18 cellular contexts compared by ENCODE assay signal in genomic region chr4:7570156-7570778, GRCh38.
"Had no signal": no experiment of that assay in that cellular context is flagged by ENCODE, and none has a peak within 500 bp of the region (broad histone marks: within the 10 kb centered on the region; RNA-seq: fewer than 3 reads in every experiment).

No MANE protein-coding gene starts in this region.

- H3K27me3 ChIP-seq: esophagus muscularis mucosa, gastroesophageal sphincter, sigmoid colon, transverse colon had no signal

- DNase-seq: effector memory CD4-positive, alpha-beta T cell; kidney glomerular epithelial cell; mesendoderm; naive B cell; psoas muscle; sigmoid colon; stimulated activated CD4-positive, alpha-beta T cell treated with anti-CD3 and anti-CD28 coated beads, Interleukin-2, amount 100 ng/mL, for 24 hours; stimulated activated CD4-positive, alpha-beta T cell treated with anti-CD3 and anti-CD28 coated beads, Interleukin-4, amount 100 ng/mL, for 4 hours; stimulated activated naive CD4-positive, alpha-beta T cell; stomach; substantia nigra; transverse colon had no signal

- H3K4me1 ChIP-seq: esophagus muscularis mucosa, gastroesophageal sphincter, parathyroid adenoma, psoas muscle, sigmoid colon, stomach, transverse colon had no signal

- H3K27ac ChIP-seq: epithelial cell of prostate, esophagus muscularis mucosa, gastroesophageal sphincter, parathyroid adenoma, psoas muscle, sigmoid colon, skin epidermis, stomach, thoracic aorta, transverse colon had no signal

- H3K36me3 ChIP-seq: esophagus muscularis mucosa, gastroesophageal sphincter, sigmoid colon, stomach, thoracic aorta, transverse colon had no signal

- H3K4me3 Mint-ChIP-seq: naive B cell had no signal

- H3K27me3 Mint-ChIP-seq: naive B cell had no signal

- H3K79me2 ChIP-seq: parathyroid adenoma had no signal

- H3K27ac Mint-ChIP-seq: naive B cell had no signal

- ATAC-seq: gastroesophageal sphincter, psoas muscle had no signal

- H2AFZ ChIP-seq: parathyroid adenoma had no signal

- H3K9me3 ChIP-seq: esophagus muscularis mucosa, psoas muscle, sigmoid colon, transverse colon had no signal

- H3K4me3 ChIP-seq: esophagus muscularis mucosa, gastroesophageal sphincter, psoas muscle, sigmoid colon, skin epidermis, stomach, thoracic aorta, transverse colon had no signal
